ENCODE assay signal across 23 cellular contexts in genomic region chr6:609905-610304, GRCh38. TPM values are rescaled to one million over a fixed set of nuclear protein-coding genes. Genes with fewer than 3 reads are reported as not detected.
DNase-seq lines count a peak whose midpoint lies in the region; TF ChIP-seq lines count a peak whose summit lies in the region.
"Had no signal": no experiment of that assay in that cellular context is flagged by ENCODE, and none has a peak within 500 bp of the region (broad histone marks: within the 10 kb centered on the region; RNA-seq: fewer than 3 reads in every experiment).

No MANE protein-coding gene starts in this region.

- H3K9me3 Mint-ChIP-seq in neural progenitor cell: no peaks in the 10 kb centered on the region
- H3K9me3 Mint-ChIP-seq: CD8-positive, alpha-beta memory T cell had no signal

- H2AFZ ChIP-seq in neural progenitor cell (replicated peaks): no peak overlapping the region

- 93 to 97% methylated on average over 4 of the region's 4 CpGs for WGBS in sigmoid colon, 2 donors

- H3K4me3 Mint-ChIP-seq in neural progenitor cell: no peak overlapping the region
- H3K4me3 Mint-ChIP-seq: B cell; CD4-positive, alpha-beta memory T cell; CD4-positive, CD25-positive, alpha-beta regulatory T cell; CD8-positive, alpha-beta memory T cell had no signal

- TF ChIP-seq EP300 in sigmoid colon (IDR thresholded peaks at IDR 0.05): peak; percentile 45 to 90 (median 68)

- peaks cover 9% of the 10 kb centered on the region for H3K36me3 Mint-ChIP-seq in neural progenitor cell

- H3K79me2 ChIP-seq in neural progenitor cell (ENCODE audit: low read depth): no peaks in the 10 kb centered on the region

- no peak overlapping the region for H3K27ac Mint-ChIP-seq in neural progenitor cell
- H3K27ac Mint-ChIP-seq: B cell had no signal

- H3K4me3 ChIP-seq in BLaER1 treated with 17β-estradiol and CSF1 and Interleukin-3, amounts not matched to agents 10 nM and 100 nM: no peak overlapping the region
- H3K4me3 ChIP-seq in HL-60 (replicated peaks; ENCODE audit: insufficient read depth, low read length): no peak overlapping the region
- no peak overlapping the region for H3K4me3 ChIP-seq in sigmoid colon
- H3K4me3 ChIP-seq in neural progenitor cell: no peak overlapping the region
- H3K4me3 ChIP-seq: A549 had no signal

- TF ChIP-seq POLR2A in sigmoid colon (IDR thresholded peaks at IDR 0.05): no peak

- H3K9ac ChIP-seq in BLaER1 treated with 17β-estradiol and CSF1 and Interleukin-3, amounts not matched to agents 10 nM and 100 nM: no peak overlapping the region
- no peak overlapping the region for H3K9ac ChIP-seq in neural progenitor cell

- no peaks in the 10 kb centered on the region for H3K27me3 ChIP-seq in BLaER1 treated with 17β-estradiol and CSF1 and Interleukin-3, amounts not matched to agents 10 nM and 100 nM
- H3K27me3 ChIP-seq in HL-60 (ENCODE audit: insufficient read depth, poor library complexity, severe bottlenecking) (no peaks in the 10 kb centered on the region), sigmoid colon (no peaks in the 10 kb centered on the region), neural progenitor cell (no peaks in the 10 kb centered on the region)

- peaks cover 0 to 5% (median 0%) of the 10 kb centered on the region in 11 experiments; a peak in 4 of 22 replicates for H4K20me1 ChIP-seq in BLaER1 treated with 17β-estradiol and CSF1 and Interleukin-3, amounts not matched to agents 10 nM and 100 nM
- H4K20me1 ChIP-seq in neural progenitor cell (ENCODE audit: low read depth): no peaks in the 10 kb centered on the region

- no peak for DNase-seq in HL-60 (ENCODE audit: low read depth in 1 of 2, low spot score in 1 of 2)
- no peak for DNase-seq in sigmoid colon
- no peak for DNase-seq in islet precursor cell
- no peak for DNase-seq in GM10266 (ENCODE audit: extremely low spot score)
- no peak for DNase-seq in neural progenitor cell (ENCODE audit: low spot score)
- DNase-seq: AML-193; C1 segment of cervical spinal cord; CD4-positive, alpha-beta memory T cell; CD4-positive, CD25-positive, alpha-beta regulatory T cell; CD8-positive, alpha-beta memory T cell; COR-L47; DMS 273 treated with DMSO at 0.1 percent for 48 hours; DMS153; DMS53; DMS79; DND-41; EL; GDM1 had no signal

- H3K4me1 Mint-ChIP-seq in neural progenitor cell: peaks cover 10% of the 10 kb centered on the region

- peaks cover 11 to 30% (median 19%) of the 10 kb centered on the region in 10 experiments for H3K4me1 ChIP-seq in BLaER1 treated with 17β-estradiol and CSF1 and Interleukin-3, amounts not matched to agents 10 nM and 100 nM
- H3K4me1 ChIP-seq in sigmoid colon (no peaks in the 10 kb centered on the region), neural progenitor cell (no peaks in the 10 kb centered on the region)
- H3K4me1 ChIP-seq: A549 had no signal

- H3K27ac ChIP-seq in BLaER1 treated with 17β-estradiol and CSF1 and Interleukin-3, amounts not matched to agents 10 nM and 100 nM: 0 out of 22 replicates have a peak overlapping the region, but pooled peaks of 1 of the 11 experiments have one; percentile 29
- H3K27ac ChIP-seq in HL-60 (replicated peaks) (peak overlapping the region; percentile 45; the same call in 1 of the 2 replicates), sigmoid colon (no peak overlapping the region), neural progenitor cell (no peak overlapping the region)
- H3K27ac ChIP-seq: 22Rv1, A549 had no signal

- H3F3A ChIP-seq in neural progenitor cell (ENCODE audit: low read depth): no peaks in the 10 kb centered on the region

- peaks cover 2% of the 10 kb centered on the region for H3K27me3 Mint-ChIP-seq in neural progenitor cell (ENCODE audit: insufficient read depth, low read depth)
- H3K27me3 Mint-ChIP-seq: B cell; CD4-positive, alpha-beta memory T cell; CD4-positive, CD25-positive, alpha-beta regulatory T cell; CD8-positive, alpha-beta memory T cell had no signal

- intact Hi-C loops in sigmoid colon (cut with DNase I): no loop called here

- peak overlapping the region in 6 of 11 experiments; percentile 43 to 69 (median 62); a peak in 7 of 22 replicates for H3K4me2 ChIP-seq in BLaER1 treated with 17β-estradiol and CSF1 and Interleukin-3, amounts not matched to agents 10 nM and 100 nM
- no peak overlapping the region for H3K4me2 ChIP-seq in neural progenitor cell
- H3K4me2 ChIP-seq: A549 had no signal

- TF ChIP-seq CTCF in HL-60 (IDR thresholded peaks at IDR 0.05; ENCODE audit: insufficient read depth, low read length) (no peak), sigmoid colon (IDR thresholded peaks at IDR 0.05) (no peak), GM10266 (IDR thresholded peaks at IDR 0.05; ENCODE audit: control insufficient read depth, insufficient read depth, low read depth, missing control alignments) (no peak), neural progenitor cell (IDR thresholded peaks at IDR 0.05) (no peak)

- H3K9me3 ChIP-seq in BLaER1 treated with 17β-estradiol and CSF1 and Interleukin-3, amounts not matched to agents 10 nM and 100 nM (replicated peaks in 1 of 11): 0 out of 22 replicates have a peak, but pooled peaks cover 0 to 12% (median 0%) of the 10 kb centered on the region in 11 experiments
- H3K9me3 ChIP-seq in sigmoid colon: no peaks in the 10 kb centered on the region
- H3K9me3 ChIP-seq in neural progenitor cell (ENCODE audit: low read depth): no peaks in the 10 kb centered on the region
- H3K9me3 ChIP-seq: A549 had no signal

- H3K36me3 ChIP-seq in BLaER1 treated with 17β-estradiol and CSF1 and Interleukin-3, amounts not matched to agents 10 nM and 100 nM: peaks cover 17 to 61% (median 23%) of the 10 kb centered on the region in 11 experiments
- peaks cover 0 to 29% (median 4%) of the 10 kb centered on the region in 4 donors for H3K36me3 ChIP-seq in sigmoid colon
- peaks cover 3% of the 10 kb centered on the region for H3K36me3 ChIP-seq in neural progenitor cell

RNA-seq across cellular contexts. Expression of gene HUS1B, which starts 47.0 kb away (rescaled TPM):
- total RNA-seq in sigmoid colon (1 to 10 TPM in 2 of 4 donors, under 1 TPM in 2; 0.68 to 3.6 (median 1.2) TPM), neural progenitor cell (ENCODE audit: low replicate concordance) (0.43 TPM in 1 of 2 replicates, not detected in the other)
- polyA plus RNA-seq in sigmoid colon: under 1 TPM in 1 of 3 donors, not detected in 2; 0.36 TPM
- total RNA-seq: G401 had no signal
